ENCODE assay signal across 21 cellular contexts in the genomic region with DNA sequence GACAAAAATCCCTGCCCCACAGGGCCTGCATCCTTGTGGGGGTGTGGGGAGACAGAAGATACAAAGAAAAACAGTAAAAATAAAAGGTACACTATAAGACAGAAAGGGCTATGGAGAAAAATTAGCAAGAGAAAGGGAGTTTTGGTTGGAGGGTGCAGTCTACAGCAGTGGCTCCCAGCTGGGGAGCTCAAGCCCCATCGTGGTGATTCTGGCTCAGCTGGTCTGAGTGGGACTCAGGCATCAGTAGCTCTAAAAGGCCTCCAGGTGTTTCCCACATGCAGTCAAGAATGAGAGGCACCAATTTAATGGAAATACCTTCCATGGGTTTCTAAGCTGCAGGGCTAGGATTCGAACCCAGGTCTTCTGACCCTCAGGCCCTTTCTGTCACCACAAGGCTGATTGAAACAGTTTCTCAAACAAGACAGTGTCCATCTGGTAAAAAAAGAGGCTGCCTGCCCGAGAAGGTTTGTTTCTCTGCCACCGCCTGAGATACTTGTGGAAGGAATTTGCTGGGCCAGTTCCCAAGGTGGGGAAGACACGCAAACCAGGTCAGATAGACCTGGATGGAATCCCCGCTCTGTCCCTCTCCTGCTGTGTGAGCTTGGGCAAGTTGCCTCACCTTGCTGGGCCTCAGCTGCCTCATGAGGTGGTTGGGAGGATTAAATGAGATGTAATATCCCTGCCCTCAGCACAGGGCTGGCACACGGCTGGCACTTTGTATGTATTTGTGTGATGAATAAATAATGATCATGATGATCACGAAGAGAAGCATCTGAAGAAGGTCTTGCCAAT. TPM values are rescaled to one million over a fixed set of nuclear protein-coding genes. Genes with fewer than 3 reads are reported as not detected.
DNase-seq lines count a peak whose midpoint lies in the region; ATAC-seq, FAIRE-seq and TF ChIP-seq lines count a peak whose summit lies in the region.
"Had no signal": no experiment of that assay in that cellular context is flagged by ENCODE, and none has a peak within 500 bp of the region (broad histone marks: within the 10 kb centered on the region; RNA-seq: fewer than 3 reads in every experiment).

No MANE protein-coding gene starts in this region.

- H3K36me3 Mint-ChIP-seq in neural crest cell (ENCODE audit: low read depth), result peaks cover 2% of the 10 kb centered on the region
- H3K36me3 Mint-ChIP-seq: CD8-positive, alpha-beta T cell; IgD-negative memory B cell had no signal

- H3K4me1 Mint-ChIP-seq in neural crest cell, result no peaks in the 10 kb centered on the region

- no peaks in the 10 kb centered on the region for H3K79me2 ChIP-seq in HepG2 (ENCODE audit: insufficient read depth, low read length)

- H3K4me3 Mint-ChIP-seq in neural crest cell, result no peak overlapping the region
- H3K4me3 Mint-ChIP-seq: CD8-positive, alpha-beta T cell; HFFc6; IgD-negative memory B cell had no signal

- no peak for TF ChIP-seq POLR2A in HepG2 (IDR thresholded peaks at IDR 0.05; ENCODE audit: insufficient read depth in 1 of 2, low read depth in 2 of 2, low read length in 2 of 2)
- no peak for TF ChIP-seq POLR2A in right lobe of liver (IDR thresholded peaks at IDR 0.05)
- no peak for TF ChIP-seq POLR2A in vagina (IDR thresholded peaks at IDR 0.05)

- POLR2A ChIA-PET in HepG2 (lab: Yijun Ruan, JAX), result interaction anchor here (1.5 kb wide), 1 partner anchor 23 kb away, joined by 5 read pairs; no protein-coding TSS in a partner anchor

- TF ChIP-seq EP300 in HepG2 (IDR thresholded peaks at IDR 0.05; ENCODE audit: low read depth in 2 of 2, low read length in 2 of 2) (no peak), HepG2 (CRISPR knock-in tag; IDR thresholded peaks at IDR 0.05; ENCODE audit: borderline replicate concordance) (no peak)

- H3K9ac ChIP-seq in HepG2 (ENCODE audit: insufficient read depth, low read depth, low read length), result no peak overlapping the region
- H3K9ac ChIP-seq: BLaER1 treated with 17β-estradiol and CSF1 and Interleukin-3, amounts not matched to agents 10 nM and 100 nM; GM23248 had no signal

- no peaks in the 10 kb centered on the region for H3K9me3 ChIP-seq in HepG2 (ENCODE audit: low read length)
- no peaks in the 10 kb centered on the region for H3K9me3 ChIP-seq in right lobe of liver
- no peaks in the 10 kb centered on the region for H3K9me3 ChIP-seq in vagina
- H3K9me3 ChIP-seq: BLaER1 treated with 17β-estradiol and CSF1 and Interleukin-3, amounts not matched to agents 10 nM and 100 nM had no signal

- FAIRE-seq in HepG2 (lab: Jason Lieb, UNC), result no peak
- FAIRE-seq: G401.6, GM12891, GM19239, H54, HTR-8/SVneo had no signal

- DNase-seq in HepG2 (ENCODE audit: low spot score) (no peak), right lobe of liver (no peak), cerebellar cortex (ENCODE audit: low spot score) (peak; percentile 82), neural crest cell (ENCODE audit: low read depth, low spot score) (no peak), vagina (ENCODE audit: extremely low spot score in 2 of 2) (no peak), NCI-H2171 (lab: John Stamatoyannopoulos, UW) (no peak)
- DNase-seq: 8988T; Calu3; CD8-positive, alpha-beta T cell; DMS79 treated with DMSO at 0.1 percent for 48 hours; GM23248; HCEC 1CT; HFFc6 had no signal

- H3K4me3 ChIP-seq in HepG2 (replicated peaks in 1 of 3; ENCODE audit: insufficient read depth in 1 of 3, low read depth in 2 of 3, low read length in 3 of 3), result no peak overlapping the region
- H3K4me3 ChIP-seq in right lobe of liver, result no peak overlapping the region
- H3K4me3 ChIP-seq in vagina, result no peak overlapping the region
- H3K4me3 ChIP-seq: BLaER1 treated with 17β-estradiol and CSF1 and Interleukin-3, amounts not matched to agents 10 nM and 100 nM; GM23248 had no signal

- H3K27ac ChIP-seq in HepG2 (ENCODE audit: extremely low read length, insufficient read depth, low read length), result no peak overlapping the region
- H3K27ac ChIP-seq in right lobe of liver, result no peak overlapping the region
- no peak overlapping the region for H3K27ac ChIP-seq in vagina
- H3K27ac ChIP-seq: BLaER1 treated with 17β-estradiol and CSF1 and Interleukin-3, amounts not matched to agents 10 nM and 100 nM; GM23248 had no signal

- H3K27ac Mint-ChIP-seq in neural crest cell (ENCODE audit: unreplicated experiment), result peak overlapping the region; percentile 53
- H3K27ac Mint-ChIP-seq: CD8-positive, alpha-beta T cell; HFFc6; IgD-negative memory B cell had no signal

- CTCF ChIA-PET in HepG2 (lab: Yijun Ruan, JAX; ENCODE audit: low intra/inter-chr PET ratio, low total read pairs), result no interaction called here

- no peak overlapping the region for H2AFZ ChIP-seq in HepG2 (ENCODE audit: low read length)
- H2AFZ ChIP-seq: GM23248 had no signal

- H3K27me3 Mint-ChIP-seq in neural crest cell (ENCODE audit: low read depth), result no peaks in the 10 kb centered on the region

- no peaks in the 10 kb centered on the region for H3K9me3 Mint-ChIP-seq in neural crest cell
- H3K9me3 Mint-ChIP-seq: CD8-positive, alpha-beta T cell; HFFc6; IgD-negative memory B cell had no signal

- no peaks in the 10 kb centered on the region for H3K27me3 ChIP-seq in HepG2 (ENCODE audit: control insufficient read depth in 1 of 2, insufficient read depth in 2 of 2, low read length in 2 of 2)
- no peaks in the 10 kb centered on the region for H3K27me3 ChIP-seq in right lobe of liver
- H3K27me3 ChIP-seq in vagina, result no peaks in the 10 kb centered on the region
- H3K27me3 ChIP-seq: BLaER1 treated with 17β-estradiol and CSF1 and Interleukin-3, amounts not matched to agents 10 nM and 100 nM had no signal

- TF ChIP-seq RAD21 in HepG2 (CRISPR knock-in tag; IDR thresholded peaks at IDR 0.05), result no peak

- ATAC-seq in HepG2 (no peak), right lobe of liver (no peak), HG03565 (IDR thresholded peaks at IDR 0.05; ENCODE audit: unreplicated experiment) (no peak)
- ATAC-seq: CD8-positive, alpha-beta T cell had no signal

- peaks cover 65 to 100% of the 10 kb centered on the region in 2 experiments for H3K36me3 ChIP-seq in HepG2 (replicated peaks in 1 of 2; ENCODE audit: control insufficient read depth in 1 of 2, insufficient read depth in 2 of 2, low read length in 2 of 2)
- no peaks in the 10 kb centered on the region for H3K36me3 ChIP-seq in right lobe of liver
- H3K36me3 ChIP-seq in vagina, result peaks cover 0 to 12% of the 10 kb centered on the region in 2 donors

- 96% methylated on average over 8 of the region's 8 CpGs for WGBS in HepG2 (ENCODE audit: low lambda C conversion rate)
- 74% methylated on average over 7 of the region's 8 CpGs for WGBS in right lobe of liver (ENCODE audit: insufficient coverage, low coverage, low lambda C conversion rate, missing lambda C conversion rate)

- in situ Hi-C loops in HepG2 (cut with HindIII; ENCODE audit: extremely low pct_ligation_motif_present, low pct_unique_long_range_greater_than_20kb), result no loop called here

- peaks cover 2% of the 10 kb centered on the region; the same call in 1 of the 2 replicates for H4K20me1 ChIP-seq in HepG2 (ENCODE audit: insufficient read depth, low read length)

- TF ChIP-seq CTCF in HepG2 (CRISPR knock-in tag; IDR thresholded peaks at IDR 0.05) (no peak), right lobe of liver (IDR thresholded peaks at IDR 0.05) (no peak), neural crest cell (conservative IDR thresholded peaks at IDR 0.05) (no peak), vagina (IDR thresholded peaks at IDR 0.05) (no peak)

- H3K4me1 ChIP-seq in HepG2 (ENCODE audit: insufficient read depth, low read length) (no peaks in the 10 kb centered on the region), right lobe of liver (no peaks in the 10 kb centered on the region), vagina (peaks cover 4% of the 10 kb centered on the region)

- H3K4me2 ChIP-seq in HepG2 (ENCODE audit: low read depth, low read length), result no peak overlapping the region

- intact Hi-C loops in HepG2 (cut with micrococcal nuclease; ENCODE audit: unreplicated experiment), result no loop called here
- intact Hi-C loops in right lobe of liver (cut with DNase I), result no loop called here
- intact Hi-C loops in vagina (cut with DNase I), result no loop called here

- BruUV-seq in HepG2 (replicated peaks; lab: Mats Ljungman, UMichigan), result TSS peak; percentile 7

RNA-seq across cellular contexts. Expression of a gene that starts 43.1 kb away (rescaled TPM):
- total RNA-seq in HepG2 (2016; rRNA removed; fragmentation: Illumina TruSeq; extraction: Trizol), result 13.1 and 71.3 TPM in 2 replicates
- total RNA-seq in HepG2 (2016; cell fraction: cytosol; rRNA removed; fragmentation: Illumina TruSeq; extraction: Trizol; ENCODE audit: low read depth), result 24.4 and 27.4 TPM in 2 replicates
- 11.3 and 76.4 TPM in 2 replicates for total RNA-seq in HepG2 (2016; cell fraction: insoluble cytoplasmic fraction; rRNA removed; fragmentation: Illumina TruSeq; extraction: Trizol)
- total RNA-seq in HepG2 (2016; cell fraction: membrane; rRNA removed; fragmentation: Illumina TruSeq; extraction: Trizol), result 17.0 and 18.6 TPM in 2 replicates
- 127 and 145 TPM in 2 replicates for total RNA-seq in HepG2 (2016; cell fraction: nucleus; rRNA removed; fragmentation: Illumina TruSeq; extraction: Trizol)
- 89.1 and 105 TPM in 2 replicates for polyA plus RNA-seq in HepG2 (2011; rRNA removed)
- 8.5 and 16.4 TPM in 2 replicates for polyA plus RNA-seq in HepG2 (2011; cell fraction: cytosol; rRNA removed)
- 1,276 and 1,843 TPM in 2 replicates for polyA plus RNA-seq in HepG2 (2011; cell fraction: nucleus; rRNA removed)
- polyA plus RNA-seq in HepG2 (2012), result 63.8 and 83.6 TPM in 2 replicates
- polyA plus RNA-seq in HepG2 (2016; cell fraction: cytosol; fragmentation: Illumina TruSeq; extraction: Trizol; ENCODE audit: low read depth), result 2.0 and 2.7 TPM in 2 replicates
- polyA plus RNA-seq in HepG2 (2016; cell fraction: insoluble cytoplasmic fraction; fragmentation: Illumina TruSeq; extraction: Trizol; ENCODE audit: low read depth), result 13.5 and 15.6 TPM in 2 replicates
- polyA plus RNA-seq in HepG2 (2016; cell fraction: membrane; fragmentation: Illumina TruSeq; extraction: Trizol; ENCODE audit: low read depth), result 4.3 and 4.5 TPM in 2 replicates
- 665 and 720 TPM in 2 replicates for polyA plus RNA-seq in HepG2 (2016; cell fraction: nucleus; fragmentation: Illumina TruSeq; extraction: Trizol; ENCODE audit: insufficient read depth, low read depth)
- 11.6 and 59.4 TPM in 2 replicates for polyA minus RNA-seq in HepG2 (2011; rRNA and poly(A)+ RNA removed; ENCODE audit: low replicate concordance)
- 5.5 and 10.9 TPM in 2 replicates for polyA minus RNA-seq in HepG2 (2011; cell fraction: cytosol; rRNA and poly(A)+ RNA removed)
- 155 and 169 TPM in 2 replicates for polyA minus RNA-seq in HepG2 (2011; cell fraction: nucleus; rRNA and poly(A)+ RNA removed)
- 10 to 100 TPM; 11.8 to 51.9 (median 29.3) TPM for total RNA-seq in right lobe of liver
- total RNA-seq in neural crest cell, result 15.3 and 20.3 TPM in 2 replicates
- total RNA-seq in vagina, result 17.2 TPM
- polyA plus RNA-seq: IgD-negative memory B cell had no signal
